22 cellular contexts compared by ENCODE assay signal in the genomic region with DNA sequence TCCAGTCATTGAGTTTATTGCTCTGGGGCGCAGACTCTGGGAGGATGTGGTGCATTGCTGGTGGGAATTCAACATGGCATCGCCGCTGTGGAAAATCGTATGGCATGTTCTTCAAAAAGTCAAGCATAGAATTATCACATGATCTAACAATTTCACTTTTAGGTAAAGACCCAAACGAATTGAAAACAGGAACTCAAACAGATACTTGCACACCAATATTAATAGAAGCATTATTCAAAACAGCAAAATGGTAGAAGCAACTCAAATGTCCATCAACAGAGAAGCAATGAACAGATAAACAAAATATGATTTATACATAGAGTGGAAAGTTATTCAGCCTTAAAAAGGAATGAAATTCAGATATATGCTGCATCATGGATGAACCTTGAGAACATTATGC. TPM values are rescaled to one million over a fixed set of nuclear protein-coding genes. Genes with fewer than 3 reads are reported as not detected.
DNase-seq lines count a peak whose midpoint lies in the region; ATAC-seq, FAIRE-seq and TF ChIP-seq lines count a peak whose summit lies in the region.
"Had no signal": no experiment of that assay in that cellular context is flagged by ENCODE, and none has a peak within 500 bp of the region (broad histone marks: within the 10 kb centered on the region; RNA-seq: fewer than 3 reads in every experiment).

No MANE protein-coding gene starts in this region.

- H3K4me1 Mint-ChIP-seq in stimulated activated memory B cell treated with anti-CD40 and anti-IgM and Interleukin-4, amounts not matched to agents 10 μg/mL and 1 μg/mL and 100 μg/mL, for 72 hours, result peaks cover 41% of the 10 kb centered on the region
- H3K4me1 Mint-ChIP-seq in activated CD4-positive, alpha-beta memory T cell treated with anti-CD3 and anti-CD28 coated beads, Interleukin-2, amount 10 ng/mL, durations not matched to agents 7 days and 5 days, result peaks cover 9% of the 10 kb centered on the region

- H3K9ac ChIP-seq in GM12878 (ENCODE audit: control insufficient read depth, insufficient read depth, low read length), result no peak overlapping the region; the same call in 1 of the 2 replicates
- H3K9ac ChIP-seq: BLaER1 treated with 17β-estradiol and CSF1 and Interleukin-3, amounts not matched to agents 10 nM and 100 nM had no signal

- in situ Hi-C loops in GM12878 (cut with MboI), result no loop called here

- peak overlapping the region; percentile 70 for H3K27ac Mint-ChIP-seq in stimulated activated memory B cell treated with anti-CD40 and anti-IgM and Interleukin-4, amounts not matched to agents 10 μg/mL and 1 μg/mL and 100 μg/mL, for 72 hours
- no peak overlapping the region for H3K27ac Mint-ChIP-seq in activated CD4-positive, alpha-beta memory T cell treated with anti-CD3 and anti-CD28 coated beads, Interleukin-2, amount 10 ng/mL, durations not matched to agents 7 days and 5 days
- H3K27ac Mint-ChIP-seq: CD4-positive, CD25-positive, alpha-beta regulatory T cell had no signal

- SMC1A ChIA-PET in GM12878 (lab: Charles Lee; ENCODE audit: uncharacterized antibody, unreplicated experiment), result interaction anchor here (2.6 kb wide), 1 partner anchor 43 kb away, joined by 28 read pairs; no protein-coding TSS in a partner anchor

- H3K4me3 ChIP-seq in left ventricle myocardium inferior (no peak overlapping the region), GM12878 (0 out of 2 replicates have a peak overlapping the region, but pooled peaks have one; percentile 30)
- H3K4me3 ChIP-seq: A549; BLaER1 treated with 17β-estradiol and CSF1 and Interleukin-3, amounts not matched to agents 10 nM and 100 nM; HAP-1 had no signal

- peaks cover 69% of the 10 kb centered on the region for H3K79me2 ChIP-seq in GM12878 (ENCODE audit: control insufficient read depth, insufficient read depth, low read length)

- ATAC-seq in GM12878, result no peak
- no peak for ATAC-seq in stimulated activated memory B cell treated with anti-CD40 and anti-IgM and Interleukin-4, amounts not matched to agents 10 μg/mL and 1 μg/mL and 100 μg/mL, for 72 hours
- ATAC-seq in HG02970 (IDR thresholded peaks at IDR 0.05; ENCODE audit: low FRiP score, unreplicated experiment), result no peak
- ATAC-seq: A549 had no signal

- intact Hi-C loops in cardiac septum (cut with DNase I) (no loop called here), left ventricle myocardium inferior (cut with micrococcal nuclease) (no loop called here), GM12878 (cut with micrococcal nuclease; ENCODE audit: unreplicated experiment) (no loop called here)

- no peak for TF ChIP-seq RAD21 in GM12878 (IDR thresholded peaks at IDR 0.05; ENCODE audit: insufficient read depth, low read depth, low read length)

- CTCF ChIA-PET in GM12878 (lab: Yijun Ruan, JAX), result no interaction called here
- CTCF ChIA-PET in activated CD4-positive, alpha-beta memory T cell treated with anti-CD3 and anti-CD28 coated beads, Interleukin-2, amount 10 ng/mL, durations not matched to agents 7 days and 5 days (lab: Charles Lee), result no interaction called here

- no peaks in the 10 kb centered on the region for H3K9me3 Mint-ChIP-seq in stimulated activated memory B cell treated with anti-CD40 and anti-IgM and Interleukin-4, amounts not matched to agents 10 μg/mL and 1 μg/mL and 100 μg/mL, for 72 hours
- no peaks in the 10 kb centered on the region for H3K9me3 Mint-ChIP-seq in activated CD4-positive, alpha-beta memory T cell treated with anti-CD3 and anti-CD28 coated beads, Interleukin-2, amount 10 ng/mL, durations not matched to agents 7 days and 5 days
- H3K9me3 Mint-ChIP-seq: CD4-positive, CD25-positive, alpha-beta regulatory T cell had no signal

- H3K4me1 ChIP-seq in left ventricle myocardium inferior (peaks cover 22% of the 10 kb centered on the region), GM12878 (ENCODE audit: control insufficient read depth, insufficient read depth, low read length) (peaks cover 58% of the 10 kb centered on the region)
- H3K4me1 ChIP-seq: A549, Caco-2, HAP-1 had no signal

- FAIRE-seq in GM19239 (lab: Jason Lieb, UNC) (peak; percentile 91), GM12878 (lab: Jason Lieb, UNC) (peak; percentile 64)
- FAIRE-seq: D721Med, G401.6, H1, HTR-8/SVneo had no signal

- peak; percentile 20 for DNase-seq in cardiac septum (ENCODE audit: low spot score)
- DNase-seq in left ventricle myocardium inferior, result no peak
- DNase-seq in GM19239 (ENCODE audit: insufficient read length, low spot score), result no peak
- DNase-seq in GM12878 (ENCODE audit: low read depth, low spot score), result no peak
- no peak for DNase-seq in activated CD4-positive, alpha-beta memory T cell treated with anti-CD3 and anti-CD28 coated beads, Interleukin-2, amount 10 ng/mL, durations not matched to agents 7 days and 5 days
- no peak for DNase-seq in CD1c-positive myeloid dendritic cell (ENCODE audit: extremely low spot score)
- DNase-seq: Caco-2; CD4-positive, CD25-positive, alpha-beta regulatory T cell; IMR-90; Karpas-422; KBM-7 had no signal

- no peak for TF ChIP-seq EP300 in GM12878 (IDR thresholded peaks at IDR 0.05; ENCODE audit: borderline replicate concordance in 1 of 2, control insufficient read depth in 1 of 2, low read depth in 2 of 2, low read length in 2 of 2)

- H3K27me3 ChIP-seq in left ventricle myocardium inferior (ENCODE audit: low read depth) (no peaks in the 10 kb centered on the region), GM12878 (replicated peaks in 1 of 2; ENCODE audit: control insufficient read depth in 2 of 2, insufficient read depth in 2 of 2, low read length in 1 of 2) (no peaks in the 10 kb centered on the region)
- H3K27me3 ChIP-seq: BLaER1 treated with 17β-estradiol and CSF1 and Interleukin-3, amounts not matched to agents 10 nM and 100 nM had no signal

- no peak for TF ChIP-seq POLR2A in GM12878 (IDR thresholded peaks at IDR 0.05; ENCODE audit: low read depth, low read length)

- BruUV-seq in GM12878 (replicated peaks; lab: Mats Ljungman, UMichigan), result no TSS peak

- no peak for TF ChIP-seq CTCF in left ventricle myocardium inferior (IDR thresholded peaks at IDR 0.05; ENCODE audit: borderline replicate concordance)
- TF ChIP-seq CTCF in GM12878 (IDR thresholded peaks at IDR 0.05 in 2 of 3, conservative IDR thresholded peaks at IDR 0.05 in 1 of 3; ENCODE audit: control insufficient read depth in 2 of 3, extremely low read depth in 1 of 3, insufficient read depth in 1 of 3, low read depth in 3 of 3, low read length in 3 of 3), result no peak

- H3K27me3 Mint-ChIP-seq in stimulated activated memory B cell treated with anti-CD40 and anti-IgM and Interleukin-4, amounts not matched to agents 10 μg/mL and 1 μg/mL and 100 μg/mL, for 72 hours, result no peaks in the 10 kb centered on the region
- no peaks in the 10 kb centered on the region for H3K27me3 Mint-ChIP-seq in activated CD4-positive, alpha-beta memory T cell treated with anti-CD3 and anti-CD28 coated beads, Interleukin-2, amount 10 ng/mL, durations not matched to agents 7 days and 5 days

- H3K27ac ChIP-seq in left ventricle myocardium inferior (replicated peaks) (no peak overlapping the region), GM12878 (ENCODE audit: control insufficient read depth, insufficient read depth) (peak overlapping the region; percentile 83)
- H3K27ac ChIP-seq: 22Rv1; A549; BLaER1 treated with 17β-estradiol and CSF1 and Interleukin-3, amounts not matched to agents 10 nM and 100 nM had no signal

- H4K20me1 ChIP-seq in GM12878 (ENCODE audit: control insufficient read depth, insufficient read depth), result no peaks in the 10 kb centered on the region

- WGBS in GM12878 (ENCODE audit: insufficient coverage, insufficient replicate concordance, low lambda C conversion rate, missing lambda C conversion rate), result 35% methylated on average over 5 of the region's 5 CpGs

- no peak overlapping the region for H2AFZ ChIP-seq in GM12878 (ENCODE audit: control insufficient read depth, low read depth, low read length)

- no peaks in the 10 kb centered on the region for H3K36me3 ChIP-seq in left ventricle myocardium inferior
- peaks cover 23 to 49% of the 10 kb centered on the region in 2 experiments for H3K36me3 ChIP-seq in GM12878 (ENCODE audit: control insufficient read depth in 2 of 2, insufficient read depth in 2 of 2, low read length in 1 of 2)
- H3K36me3 ChIP-seq: HAP-1 had no signal

- H3K9me3 ChIP-seq in left ventricle myocardium inferior (replicated peaks) (no peaks in the 10 kb centered on the region), GM12878 (replicated peaks; ENCODE audit: control insufficient read depth, insufficient read depth, low read length) (peaks cover 6% of the 10 kb centered on the region; the same call in 2 of the 3 replicates)
- H3K9me3 ChIP-seq: A549, Caco-2, HAP-1 had no signal

- H3K4me3 Mint-ChIP-seq in stimulated activated memory B cell treated with anti-CD40 and anti-IgM and Interleukin-4, amounts not matched to agents 10 μg/mL and 1 μg/mL and 100 μg/mL, for 72 hours, result peak overlapping the region; percentile 5
- no peak overlapping the region for H3K4me3 Mint-ChIP-seq in activated CD4-positive, alpha-beta memory T cell treated with anti-CD3 and anti-CD28 coated beads, Interleukin-2, amount 10 ng/mL, durations not matched to agents 7 days and 5 days
- H3K4me3 Mint-ChIP-seq: CD4-positive, CD25-positive, alpha-beta regulatory T cell had no signal

- RAD21 ChIA-PET in GM12878 (lab: Charles Lee; ENCODE audit: unreplicated experiment), result interaction anchor here (2.5 kb wide), 1 partner anchor 41 kb away, joined by 17 read pairs; no protein-coding TSS in a partner anchor

- POLR2A ChIA-PET in GM12878 (lab: Charles Lee), result no interaction called here
- POLR2A ChIA-PET in activated CD4-positive, alpha-beta memory T cell treated with anti-CD3 and anti-CD28 coated beads, Interleukin-2, amount 10 ng/mL, durations not matched to agents 7 days and 5 days (lab: Charles Lee), result no interaction called here

- peak overlapping the region; percentile 78 for H3K4me2 ChIP-seq in GM12878 (ENCODE audit: control insufficient read depth, insufficient read depth)
- H3K4me2 ChIP-seq: A549; BLaER1 treated with 17β-estradiol and CSF1 and Interleukin-3, amounts not matched to agents 10 nM and 100 nM had no signal

- H3K36me3 Mint-ChIP-seq in stimulated activated memory B cell treated with anti-CD40 and anti-IgM and Interleukin-4, amounts not matched to agents 10 μg/mL and 1 μg/mL and 100 μg/mL, for 72 hours, result no peaks in the 10 kb centered on the region
- H3K36me3 Mint-ChIP-seq in activated CD4-positive, alpha-beta memory T cell treated with anti-CD3 and anti-CD28 coated beads, Interleukin-2, amount 10 ng/mL, durations not matched to agents 7 days and 5 days (ENCODE audit: low read depth), result no peaks in the 10 kb centered on the region
- H3K36me3 Mint-ChIP-seq: CD4-positive, CD25-positive, alpha-beta regulatory T cell had no signal

RNA-seq across cellular contexts. Expression of gene PIK3R6, which starts 15.9 kb away (rescaled TPM):
- total RNA-seq in cardiac septum (1.00 TPM), left ventricle myocardium inferior (1.2 TPM), GM12878 (2014; rRNA removed) (40.3 and 44.7 TPM in 2 replicates), GM12878 (2014; rRNA removed; fragmentation: Illumina TruSeq; extraction: Trizol) (26.4 and 27.9 TPM in 2 replicates), GM12878 (2021) (76.7 and 81.7 TPM in 2 replicates)
- 293 and 314 TPM in 2 replicates for total RNA-seq in GM12878 (2013; cell fraction: nucleolus; rRNA removed)
- polyA plus RNA-seq in GM12878 (2011; ENCODE audit: low read depth), result 68.9 TPM
- polyA plus RNA-seq in GM12878 (2011; rRNA removed) (73.5 and 146 TPM in 2 replicates), GM12878 (2014; fragmentation: Illumina TruSeq; extraction: Trizol) (31.6 and 54.7 TPM in 2 replicates), GM12878 (2014; fragmentation: Nextera tagmentation; extraction: Ambion mirVana) (1 to 10 TPM; 6.7 to 7.4 TPM), GM12878 (2014; rRNA removed) (86.5 and 99.8 TPM in 2 replicates), GM12878 (2016; fragmentation: Nextera tagmentation; extraction: Ambion mirVana) (100 to 1,000 TPM; 103 to 109 TPM)
- polyA plus RNA-seq in GM12878 (2011; cell fraction: cytosol; rRNA removed), result 164 and 182 TPM in 2 replicates
- polyA plus RNA-seq in GM12878 (2011; cell fraction: nucleus; rRNA removed), result 666 and 871 TPM in 2 replicates
- 144 and 184 TPM in 2 replicates for polyA plus RNA-seq in GM12878 (2012)
- polyA minus RNA-seq in GM12878 (2011; rRNA and poly(A)+ RNA removed), result 99.0 and 156 TPM in 2 replicates
- 50.8 and 58.4 TPM in 2 replicates for polyA minus RNA-seq in GM12878 (2011; cell fraction: cytosol; rRNA and poly(A)+ RNA removed)
- 143 and 160 TPM in 2 replicates for polyA minus RNA-seq in GM12878 (2011; cell fraction: nucleus; rRNA and poly(A)+ RNA removed)
- total RNA-seq in activated CD4-positive, alpha-beta memory T cell treated with anti-CD3 and anti-CD28 coated beads, Interleukin-2, amount 10 ng/mL, durations not matched to agents 7 days and 5 days, result 1 to 10 TPM; 2.0 to 2.2 TPM
- total RNA-seq: Caco-2, IMR-90 had no signal
- polyA plus RNA-seq: A549; AG04450; CD4-positive, CD25-positive, alpha-beta regulatory T cell; IMR-90 had no signal

RNA-seq across cellular contexts. Expression of gene MFSD6L, which starts 52.4 kb away (rescaled TPM):
- total RNA-seq in cardiac septum (not detected), left ventricle myocardium inferior (not detected), GM12878 (2014; rRNA removed) (1.5 and 1.8 TPM in 2 replicates), GM12878 (2014; rRNA removed; fragmentation: Illumina TruSeq; extraction: Trizol) (1.3 and 1.4 TPM in 2 replicates), GM12878 (2021) (2.8 and 3.1 TPM in 2 replicates)
- 51.1 and 52.2 TPM in 2 replicates for total RNA-seq in GM12878 (2013; cell fraction: nucleolus; rRNA removed)
- 1.3 TPM for polyA plus RNA-seq in GM12878 (2011; ENCODE audit: low read depth)
- polyA plus RNA-seq in GM12878 (2011; rRNA removed) (0.76 and 1.2 TPM in 2 replicates), GM12878 (2014; fragmentation: Illumina TruSeq; extraction: Trizol) (0.33 and 0.94 TPM in 2 replicates), GM12878 (2014; fragmentation: Nextera tagmentation; extraction: Ambion mirVana) (under 1 TPM; 0.39 to 0.49 TPM), GM12878 (2014; rRNA removed) (1.9 and 2.5 TPM in 2 replicates), GM12878 (2016; fragmentation: Nextera tagmentation; extraction: Ambion mirVana) (under 1 TPM; 0.40 to 0.67 TPM)
- polyA plus RNA-seq in GM12878 (2011; cell fraction: cytosol; rRNA removed), result 1.1 and 1.5 TPM in 2 replicates
- polyA plus RNA-seq in GM12878 (2011; cell fraction: nucleus; rRNA removed), result 8.7 and 9.7 TPM in 2 replicates
- polyA plus RNA-seq in GM12878 (2012), result 2.2 and 2.5 TPM in 2 replicates
- 2.9 and 6.6 TPM in 2 replicates for polyA minus RNA-seq in GM12878 (2011; rRNA and poly(A)+ RNA removed)
- 0.83 TPM in 1 of 2 replicates, not detected in the other for polyA minus RNA-seq in GM12878 (2011; cell fraction: cytosol; rRNA and poly(A)+ RNA removed)
- polyA minus RNA-seq in GM12878 (2011; cell fraction: nucleus; rRNA and poly(A)+ RNA removed), result 5.7 and 12.0 TPM in 2 replicates
- under 1 TPM in 1 of 2 experiments, not detected in 1; 0.13 TPM for total RNA-seq in activated CD4-positive, alpha-beta memory T cell treated with anti-CD3 and anti-CD28 coated beads, Interleukin-2, amount 10 ng/mL, durations not matched to agents 7 days and 5 days
- total RNA-seq: Caco-2; CD4-positive, CD25-positive, alpha-beta regulatory T cell; IMR-90 had no signal
- polyA plus RNA-seq: A549; AG04450; CD4-positive, CD25-positive, alpha-beta regulatory T cell; IMR-90 had no signal

Comparison
In these comparisons a context has a peak if more than half of its experiments do, and no peak if none do; other contexts are left out.
1. RNA of gene PIK3R6, which starts 15.9 kb away (total RNA-seq): 26.4 to 314 TPM in GM12878; 2.0 to 2.2 TPM in activated CD4-positive, alpha-beta memory T cell treated with anti-CD3 and anti-CD28 coated beads, Interleukin-2, amount 10 ng/mL, durations not matched to agents 7 days and 5 days, 1.2 TPM in left ventricle myocardium inferior (single experiment) and 1.00 TPM in cardiac septum (single experiment); every median in the first group is over 4 times any median in the second.